In genomic region chr1:89918127-89918793, GRCh38 we compare ENCODE assay signal across 17 cellular contexts.
A peak's percentile ranks its signal among the peaks of the same experiment; 100 is the strongest.
DNase-seq lines count a peak whose midpoint lies in the region; ATAC-seq and TF ChIP-seq lines count a peak whose summit lies in the region.
"Had no signal": no experiment of that assay in that cellular context is flagged by ENCODE, and none has a peak within 500 bp of the region (broad histone marks: within the 10 kb centered on the region; RNA-seq: fewer than 3 reads in every experiment).

No MANE protein-coding gene starts in this region.

- peaks cover 6% of the 10 kb centered on the region for H3K9me3 Mint-ChIP-seq in activated CD8-positive, alpha-beta T cell treated with anti-CD3 and anti-CD28 coated beads, Interleukin-2, amount 10 ng/mL, durations not matched to agents 7 days and 5 days (ENCODE audit: insufficient read depth)
- H3K9me3 Mint-ChIP-seq: CD8-positive, alpha-beta T cell had no signal

- no peak overlapping the region for H3K4me3 Mint-ChIP-seq in activated CD8-positive, alpha-beta T cell treated with anti-CD3 and anti-CD28 coated beads, Interleukin-2, amount 10 ng/mL, durations not matched to agents 7 days and 5 days
- H3K4me3 Mint-ChIP-seq: activated CD4-positive, alpha-beta T cell treated with anti-CD3 and anti-CD28 coated beads, Interleukin-2, amount 10 ng/mL, durations not matched to agents 7 days and 5 days; CD8-positive, alpha-beta T cell had no signal

- POLR2A ChIA-PET in activated CD8-positive, alpha-beta T cell treated with anti-CD3 and anti-CD28 coated beads, Interleukin-2, amount 10 ng/mL, durations not matched to agents 7 days and 5 days (lab: Charles Lee): no interaction called here

- no peak for TF ChIP-seq POLR2A in gastrocnemius medialis (IDR thresholded peaks at IDR 0.05)

- H3K27ac Mint-ChIP-seq in activated CD8-positive, alpha-beta T cell treated with anti-CD3 and anti-CD28 coated beads, Interleukin-2, amount 10 ng/mL, durations not matched to agents 7 days and 5 days: no peak overlapping the region
- H3K27ac Mint-ChIP-seq: activated CD4-positive, alpha-beta T cell treated with anti-CD3 and anti-CD28 coated beads, Interleukin-2, amount 10 ng/mL, durations not matched to agents 7 days and 5 days; CD8-positive, alpha-beta T cell had no signal

- peaks cover 11 to 34% of the 10 kb centered on the region in 2 donors for H3K4me1 ChIP-seq in gastrocnemius medialis

- DNase-seq in NCI-H2171 treated with DMSO at 0.1 percent for 48 hours (lab: John Stamatoyannopoulos, UW) (peak; percentile 54), NCI-H2171 (lab: John Stamatoyannopoulos, UW) (no peak), NCI-H524 treated with DMSO at 0.1 percent for 48 hours (lab: John Stamatoyannopoulos, UW) (peak; percentile 54), fibroblast of gingiva (ENCODE audit: low read depth) (peak; percentile 50), gastrocnemius medialis (peak; percentile 48 to 76), medulla oblongata (ENCODE audit: extremely low spot score) (no peak), NCI-H1092 treated with DMSO at 0.1 percent for 48 hours (lab: John Stamatoyannopoulos, UW) (no peak)
- no peak for DNase-seq in activated CD8-positive, alpha-beta T cell treated with anti-CD3 and anti-CD28 coated beads, Interleukin-2, amount 10 ng/mL, durations not matched to agents 7 days and 5 days
- DNase-seq: activated CD4-positive, alpha-beta T cell treated with anti-CD3 and anti-CD28 coated beads, Interleukin-2, amount 10 ng/mL, durations not matched to agents 7 days and 5 days; activated T-cell treated with anti-CD3 and anti-CD28 coated beads, Interleukin-2, amount 50 U/mL, for 48 hours; CD8-positive, alpha-beta T cell; cortex of kidney; NCI-H526; spleen; stimulated activated naive CD8-positive, alpha-beta T cell treated with anti-CD3 and anti-CD28 coated beads, Interleukin-15, Interleukin-2, amounts not matched to agents 100 U/mL and 50 U/mL, for 24 hours had no signal

- H3K4me1 Mint-ChIP-seq in activated CD8-positive, alpha-beta T cell treated with anti-CD3 and anti-CD28 coated beads, Interleukin-2, amount 10 ng/mL, durations not matched to agents 7 days and 5 days (ENCODE audit: low read depth): peaks cover 4% of the 10 kb centered on the region

- H3K27me3 ChIP-seq in gastrocnemius medialis: no peaks in the 10 kb centered on the region
- H3K27me3 ChIP-seq: spleen, vagina had no signal

- TF ChIP-seq CTCF in gastrocnemius medialis (IDR thresholded peaks at IDR 0.05 in 4 of 5, conservative IDR thresholded peaks at IDR 0.05 in 1 of 5): no peak

- peak; percentile 97 to 99 for ATAC-seq in gastrocnemius medialis
- no peak for ATAC-seq in activated CD8-positive, alpha-beta T cell treated with anti-CD3 and anti-CD28 coated beads, Interleukin-2, amount 10 ng/mL, durations not matched to agents 7 days and 5 days
- ATAC-seq: CD8-positive, alpha-beta T cell; stimulated activated naive CD8-positive, alpha-beta T cell treated with anti-CD3 and anti-CD28 coated beads, Interleukin-15, Interleukin-2, amounts not matched to agents 100 U/mL and 50 U/mL, for 24 hours had no signal

- in situ Hi-C loops in gastrocnemius medialis (cut with MboI; ENCODE audit: low sequenced_read_pairs in 4 of 4): no loop called here

- no peaks in the 10 kb centered on the region for H3K9me3 ChIP-seq in gastrocnemius medialis
- H3K9me3 ChIP-seq: vagina had no signal

- H3K36me3 ChIP-seq in gastrocnemius medialis: no peaks in the 10 kb centered on the region
- H3K36me3 ChIP-seq: vagina had no signal

- peak overlapping the region in 3 of 4 donors; percentile 50 to 75 (median 60) for H3K27ac ChIP-seq in gastrocnemius medialis
- H3K27ac ChIP-seq: RWPE1, spleen, vagina had no signal

- H3K27me3 Mint-ChIP-seq in activated CD8-positive, alpha-beta T cell treated with anti-CD3 and anti-CD28 coated beads, Interleukin-2, amount 10 ng/mL, durations not matched to agents 7 days and 5 days (ENCODE audit: low read depth): no peaks in the 10 kb centered on the region
- H3K27me3 Mint-ChIP-seq: activated CD4-positive, alpha-beta T cell treated with anti-CD3 and anti-CD28 coated beads, Interleukin-2, amount 10 ng/mL, durations not matched to agents 7 days and 5 days had no signal

- CTCF ChIA-PET in activated CD8-positive, alpha-beta T cell treated with anti-CD3 and anti-CD28 coated beads, Interleukin-2, amount 10 ng/mL, durations not matched to agents 7 days and 5 days (lab: Charles Lee): interaction anchor here (0.8 to 1.8 kb wide), 2 partner anchors 9 to 137 kb away, joined by 3 to 5 read pairs; no protein-coding TSS in a partner anchor

- intact Hi-C loops in gastrocnemius medialis (cut with DNase I; ENCODE audit: low total_unique reads): loop anchor here (5.0 kb wide), 1 partner anchor 96 kb away; the partner anchor contains the start of gene LRRC8D

- H3K36me3 Mint-ChIP-seq in activated CD8-positive, alpha-beta T cell treated with anti-CD3 and anti-CD28 coated beads, Interleukin-2, amount 10 ng/mL, durations not matched to agents 7 days and 5 days (ENCODE audit: low read depth): peaks cover 14% of the 10 kb centered on the region

- H3K4me3 ChIP-seq in gastrocnemius medialis: no peak overlapping the region
- H3K4me3 ChIP-seq: spleen, vagina had no signal

Comparison
In these comparisons a context has a peak if more than half of its experiments do, and no peak if none do; other contexts are left out.
1. DNase-seq: peak in NCI-H2171 treated with DMSO at 0.1 percent for 48 hours (single experiment), NCI-H524 treated with DMSO at 0.1 percent for 48 hours (single experiment), fibroblast of gingiva (single experiment) and gastrocnemius medialis (2 of 2); none in NCI-H2171 (single experiment), medulla oblongata (single experiment), activated CD8-positive, alpha-beta T cell treated with anti-CD3 and anti-CD28 coated beads, Interleukin-2, amount 10 ng/mL, durations not matched to agents 7 days and 5 days (single experiment) and NCI-H1092 treated with DMSO at 0.1 percent for 48 hours (single experiment).